In genomic region chr10:72747521-72747920, GRCh38 we compare ENCODE assay signal across 18 cellular contexts. TPM values are rescaled to one million over a fixed set of nuclear protein-coding genes. Genes with fewer than 3 reads are reported as not detected.
DNase-seq lines count a peak whose midpoint lies in the region; FAIRE-seq and TF ChIP-seq lines count a peak whose summit lies in the region.
"Had no signal": no experiment of that assay in that cellular context is flagged by ENCODE, and none has a peak within 500 bp of the region (broad histone marks: within the 10 kb centered on the region; RNA-seq: fewer than 3 reads in every experiment).

No MANE protein-coding gene starts in this region.

- no peak overlapping the region for H2BK15ac ChIP-seq in mesenchymal stem cell (ENCODE audit: low read depth, poor library complexity, severe bottlenecking)

- no peak overlapping the region for H3K18ac ChIP-seq in mesenchymal stem cell (ENCODE audit: low read depth in 1 of 2, low read length in 2 of 2)

- no peak overlapping the region for H3K4ac ChIP-seq in mesenchymal stem cell (ENCODE audit: low read depth in 1 of 2, low read length in 2 of 2)

- H3K4me2 ChIP-seq in mesenchymal stem cell (ENCODE audit: low read length, poor library complexity, severe bottlenecking), result no peak overlapping the region
- H3K4me2 ChIP-seq: BLaER1, GM23338 had no signal

- no peak overlapping the region for H3K4me3 Mint-ChIP-seq in activated CD4-positive, alpha-beta T cell treated with anti-CD3 and anti-CD28 coated beads, Interleukin-2, amount 10 ng/mL, durations not matched to agents 24 days and 14 days
- H3K4me3 Mint-ChIP-seq in activated CD4-positive, alpha-beta T cell treated with anti-CD3 and anti-CD28 coated beads, Interleukin-2, amount 10 ng/mL, durations not matched to agents 7 days and 5 days, result no peak overlapping the region
- H3K4me3 Mint-ChIP-seq: CD14-positive monocyte; CD4-positive, alpha-beta memory T cell; GM23338 had no signal

- no peak for FAIRE-seq in frontal cortex (lab: Jason Lieb, UNC)
- FAIRE-seq: H54 had no signal

- no peak overlapping the region for H3K27ac Mint-ChIP-seq in activated CD4-positive, alpha-beta T cell treated with anti-CD3 and anti-CD28 coated beads, Interleukin-2, amount 10 ng/mL, durations not matched to agents 24 days and 14 days
- H3K27ac Mint-ChIP-seq in activated CD4-positive, alpha-beta T cell treated with anti-CD3 and anti-CD28 coated beads, Interleukin-2, amount 10 ng/mL, durations not matched to agents 7 days and 5 days, result no peak overlapping the region
- H3K27ac Mint-ChIP-seq: CD4-positive, alpha-beta memory T cell had no signal

- no peaks in the 10 kb centered on the region for H3K36me3 Mint-ChIP-seq in activated CD4-positive, alpha-beta T cell treated with anti-CD3 and anti-CD28 coated beads, Interleukin-2, amount 10 ng/mL, durations not matched to agents 24 days and 14 days (ENCODE audit: low read depth)
- H3K36me3 Mint-ChIP-seq in activated CD4-positive, alpha-beta T cell treated with anti-CD3 and anti-CD28 coated beads, Interleukin-2, amount 10 ng/mL, durations not matched to agents 7 days and 5 days (ENCODE audit: low read depth), result no peaks in the 10 kb centered on the region

- peak; percentile 32 for DNase-seq in activated CD4-positive, alpha-beta T cell treated with anti-CD3 and anti-CD28 coated beads, Interleukin-2, amount 10 ng/mL, durations not matched to agents 24 days and 14 days
- no peak for DNase-seq in activated CD4-positive, alpha-beta T cell treated with anti-CD3 and anti-CD28 coated beads, Interleukin-2, amount 10 ng/mL, durations not matched to agents 7 days and 5 days
- DNase-seq in mesenchymal stem cell (no peak), tibial artery (no peak), frontal cortex (ENCODE audit: low spot score in 2 of 2) (no peak), D341Med (ENCODE audit: low spot score) (no peak), NCI-H226 (no peak)
- DNase-seq: CD4-positive, alpha-beta memory T cell; DMS79 treated with DMSO at 0.1 percent for 48 hours; GF-D8; HCEC 1CT; IMR-90 had no signal

- H2AFZ ChIP-seq in mesenchymal stem cell (ENCODE audit: low read depth, low read length), result no peak overlapping the region
- H2AFZ ChIP-seq: GM23338 had no signal

- no peak overlapping the region for H4K91ac ChIP-seq in mesenchymal stem cell (ENCODE audit: low read length)

- no peak overlapping the region for H2BK12ac ChIP-seq in mesenchymal stem cell (ENCODE audit: low read length in 2 of 2)

- H3K14ac ChIP-seq in mesenchymal stem cell (ENCODE audit: low read length in 2 of 2), result no peak overlapping the region

- H3K4me3 ChIP-seq in mesenchymal stem cell (ENCODE audit: insufficient read depth in 1 of 2, low read depth in 1 of 2, low read length in 2 of 2), result no peak overlapping the region
- H3K4me3 ChIP-seq in tibial artery, result no peak overlapping the region
- H3K4me3 ChIP-seq: BLaER1, GM23338 had no signal

- intact Hi-C loops in activated CD4-positive, alpha-beta T cell treated with anti-CD3 and anti-CD28 coated beads, Interleukin-2, amount 10 ng/mL, durations not matched to agents 24 days and 14 days (cut with micrococcal nuclease), result no loop called here
- intact Hi-C loops in tibial artery (cut with DNase I; ENCODE audit: low total_unique reads), result no loop called here

- H2BK120ac ChIP-seq in mesenchymal stem cell (ENCODE audit: low read depth, low read length), result no peak overlapping the region

- no peaks in the 10 kb centered on the region for H3K9me3 Mint-ChIP-seq in activated CD4-positive, alpha-beta T cell treated with anti-CD3 and anti-CD28 coated beads, Interleukin-2, amount 10 ng/mL, durations not matched to agents 24 days and 14 days
- H3K9me3 Mint-ChIP-seq in activated CD4-positive, alpha-beta T cell treated with anti-CD3 and anti-CD28 coated beads, Interleukin-2, amount 10 ng/mL, durations not matched to agents 7 days and 5 days, result no peaks in the 10 kb centered on the region
- H3K9me3 Mint-ChIP-seq: CD4-positive, alpha-beta memory T cell; GM23338 had no signal

- peaks cover 27% of the 10 kb centered on the region for H3K79me1 ChIP-seq in mesenchymal stem cell (replicated peaks; ENCODE audit: low read length, poor library complexity, severe bottlenecking)

- peak overlapping the region; percentile 73 for H3K9ac ChIP-seq in mesenchymal stem cell (ENCODE audit: low read length)
- H3K9ac ChIP-seq: BLaER1 had no signal

- no peak overlapping the region for H3K23ac ChIP-seq in mesenchymal stem cell (ENCODE audit: low read length in 2 of 2)

- H3K27me3 ChIP-seq in mesenchymal stem cell (ENCODE audit: control insufficient read depth in 1 of 2, insufficient read depth in 1 of 2, low read length in 2 of 2), result no peaks in the 10 kb centered on the region
- no peaks in the 10 kb centered on the region for H3K27me3 ChIP-seq in tibial artery
- H3K27me3 ChIP-seq: BLaER1 had no signal

- H3K27ac ChIP-seq in mesenchymal stem cell (ENCODE audit: low read length, poor library complexity, severe bottlenecking) (no peak overlapping the region), tibial artery (peak overlapping the region; percentile 48 to 65)
- H3K27ac ChIP-seq: 22Rv1, BLaER1, HL-60 had no signal

- no peaks in the 10 kb centered on the region for H3K9me3 ChIP-seq in mesenchymal stem cell (ENCODE audit: control insufficient read depth, low read length)
- no peaks in the 10 kb centered on the region for H3K9me3 ChIP-seq in tibial artery
- H3K9me3 ChIP-seq: BLaER1 had no signal

- POLR2A ChIA-PET in activated CD4-positive, alpha-beta T cell treated with anti-CD3 and anti-CD28 coated beads, Interleukin-2, amount 10 ng/mL, durations not matched to agents 7 days and 5 days (lab: Charles Lee), result no interaction called here

- CTCF ChIA-PET in activated CD4-positive, alpha-beta T cell treated with anti-CD3 and anti-CD28 coated beads, Interleukin-2, amount 10 ng/mL, durations not matched to agents 7 days and 5 days (lab: Charles Lee), result interaction anchor here (0.7 kb wide), 1 partner anchor 14 kb away, joined by 4 read pairs; no protein-coding TSS in a partner anchor

- no peak overlapping the region for H2BK5ac ChIP-seq in mesenchymal stem cell (ENCODE audit: low read depth, low read length, poor library complexity, severe bottlenecking)

- TF ChIP-seq CTCF in tibial artery (IDR thresholded peaks at IDR 0.05), result no peak

- 98% methylated on average over 5 of the region's 8 CpGs for WGBS in mesenchymal stem cell

- no peak overlapping the region for H2AK5ac ChIP-seq in mesenchymal stem cell (ENCODE audit: low read length, severe bottlenecking)

- H3K27me3 Mint-ChIP-seq in activated CD4-positive, alpha-beta T cell treated with anti-CD3 and anti-CD28 coated beads, Interleukin-2, amount 10 ng/mL, durations not matched to agents 24 days and 14 days, result no peaks in the 10 kb centered on the region
- no peaks in the 10 kb centered on the region for H3K27me3 Mint-ChIP-seq in activated CD4-positive, alpha-beta T cell treated with anti-CD3 and anti-CD28 coated beads, Interleukin-2, amount 10 ng/mL, durations not matched to agents 7 days and 5 days
- H3K27me3 Mint-ChIP-seq: CD4-positive, alpha-beta memory T cell had no signal

- H3K4me1 ChIP-seq in mesenchymal stem cell (ENCODE audit: control insufficient read depth, insufficient read depth, low read depth, low read length) (no peaks in the 10 kb centered on the region), tibial artery (peaks cover 0 to 37% (median 16%) of the 10 kb centered on the region in 4 donors)
- H3K4me1 ChIP-seq: BLaER1 had no signal

- H3K36me3 ChIP-seq in mesenchymal stem cell (ENCODE audit: control insufficient read depth in 1 of 2, insufficient read depth in 2 of 2, low read depth in 1 of 2, low read length in 2 of 2) (no peaks in the 10 kb centered on the region), tibial artery (no peaks in the 10 kb centered on the region)
- H3K36me3 ChIP-seq: BLaER1 had no signal

- H3K4me1 Mint-ChIP-seq in activated CD4-positive, alpha-beta T cell treated with anti-CD3 and anti-CD28 coated beads, Interleukin-2, amount 10 ng/mL, durations not matched to agents 24 days and 14 days, result no peaks in the 10 kb centered on the region
- H3K4me1 Mint-ChIP-seq in activated CD4-positive, alpha-beta T cell treated with anti-CD3 and anti-CD28 coated beads, Interleukin-2, amount 10 ng/mL, durations not matched to agents 7 days and 5 days, result no peaks in the 10 kb centered on the region

- no peak overlapping the region for H4K8ac ChIP-seq in mesenchymal stem cell (ENCODE audit: low read length)

RNA-seq across cellular contexts. Expression of gene MCU, which starts 55.6 kb away (rescaled TPM):
- total RNA-seq in activated CD4-positive, alpha-beta T cell treated with anti-CD3 and anti-CD28 coated beads, Interleukin-2, amount 10 ng/mL, durations not matched to agents 24 days and 14 days, result 13.5 and 15.9 TPM in 2 replicates
- 10 to 100 TPM; 11.7 to 13.4 TPM for total RNA-seq in activated CD4-positive, alpha-beta T cell treated with anti-CD3 and anti-CD28 coated beads, Interleukin-2, amount 10 ng/mL, durations not matched to agents 7 days and 5 days
- polyA plus RNA-seq in mesenchymal stem cell (2013, experiment 1 of 2), result 17.3 TPM
- polyA plus RNA-seq in mesenchymal stem cell (2013, experiment 2 of 2), result 17.6 TPM
- total RNA-seq in frontal cortex, result 51.8 TPM
